In the genomic region with DNA sequence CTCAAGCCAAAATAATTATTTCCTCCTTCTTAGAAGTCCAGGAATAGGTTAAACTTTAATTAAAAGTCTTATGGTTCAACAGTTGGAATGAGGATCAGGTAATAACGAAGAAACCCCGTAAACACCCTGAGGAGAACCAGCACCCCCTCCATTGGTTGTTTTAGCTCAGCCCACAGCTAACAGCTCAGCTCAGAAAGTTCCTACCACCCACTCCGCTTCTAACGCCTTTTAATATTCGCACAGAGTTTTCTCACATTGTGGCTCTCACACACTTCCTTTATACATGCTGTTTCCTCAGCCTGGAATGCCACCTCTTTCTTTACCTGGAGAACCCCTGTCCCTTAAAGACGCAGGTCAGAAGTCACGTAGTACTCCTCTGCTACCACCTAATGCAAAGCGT, we compare ENCODE assay signal across 25 cellular contexts. TPM values are rescaled to one million over a fixed set of nuclear protein-coding genes. Genes with fewer than 3 reads are reported as not detected.
"Had no signal": no experiment of that assay in that cellular context is flagged by ENCODE, and none has a peak within 500 bp of the region (broad histone marks: within the 10 kb centered on the region; RNA-seq: fewer than 3 reads in every experiment).

No MANE protein-coding gene starts in this region.

- ATAC-seq: heart left ventricle, left colon, mucosa of descending colon had no signal

- H3K9me3 Mint-ChIP-seq: neural crest cell had no signal

- DNase-seq: activated CD4-positive, alpha-beta T cell treated with anti-CD3 and anti-CD28 coated beads, Interleukin-2, amount 10 ng/mL, durations not matched to agents 7 days and 5 days; activated CD4-positive, CD25-positive, alpha-beta regulatory T cell treated with anti-CD3 and anti-CD28 coated beads, Interleukin-2, amount 50 U/mL, for 72 hours; activated naive CD8-positive, alpha-beta T cell treated with anti-CD3 and anti-CD28 coated beads, Interleukin-2, amount 10 ng/mL, durations not matched to agents 7 days and 5 days; activated T-cell treated with anti-CD3 and anti-CD28 coated beads, Interleukin-2, amount 50 U/mL, for 1 hour; cerebellar nuclear complex; heart left ventricle; left colon; mesenchymal stem cell; mucosa of descending colon; spleen; stimulated activated CD4-positive, alpha-beta T cell treated with anti-CD3 and anti-CD28 coated beads, Interleukin-4, amount 100 ng/mL, for 1 hour; stimulated activated naive CD4-positive, alpha-beta T cell treated with Interleukin-2 at 50 U/mL for 16 hours; substantia nigra; T-helper 1 cell; thyroid gland; WERI-Rb-1 had no signal

- H3K36me3 ChIP-seq: heart left ventricle, right atrium auricular region, spleen, thyroid gland, WERI-Rb-1 had no signal

- H3K4me1 ChIP-seq: thyroid gland had no signal

- FAIRE-seq: bronchial epithelial cell, endometrium, keratinocyte, TTC549 had no signal

- H3K4me3 ChIP-seq: coronary artery, heart left ventricle, mucosa of descending colon, right atrium auricular region, spleen, thyroid gland had no signal

- H3K9me3 ChIP-seq: heart left ventricle, mucosa of descending colon, right atrium auricular region, spleen, thyroid gland had no signal

- H3K4me1 Mint-ChIP-seq: neural crest cell had no signal

- H3K27me3 ChIP-seq: heart left ventricle, right atrium auricular region, spleen, thyroid gland had no signal

- H3K27ac Mint-ChIP-seq: activated CD4-positive, alpha-beta T cell treated with anti-CD3 and anti-CD28 coated beads, Interleukin-2, amount 10 ng/mL, durations not matched to agents 7 days and 5 days; activated naive CD8-positive, alpha-beta T cell treated with anti-CD3 and anti-CD28 coated beads, Interleukin-2, amount 10 ng/mL, durations not matched to agents 7 days and 5 days had no signal

- H3K27ac ChIP-seq: coronary artery, heart left ventricle, right atrium auricular region, thyroid gland, WERI-Rb-1 had no signal

- H3K4me3 Mint-ChIP-seq: activated CD4-positive, alpha-beta T cell treated with anti-CD3 and anti-CD28 coated beads, Interleukin-2, amount 10 ng/mL, durations not matched to agents 7 days and 5 days; activated naive CD8-positive, alpha-beta T cell treated with anti-CD3 and anti-CD28 coated beads, Interleukin-2, amount 10 ng/mL, durations not matched to agents 7 days and 5 days; neural crest cell had no signal

RNA-seq across cellular contexts. Expression of a gene that starts 17.0 kb away (rescaled TPM):
- total RNA-seq: bronchial epithelial cell, epithelial cell of proximal tubule, fibroblast of villous mesenchyme had no signal
